ENCODE assay signal across 9 cellular contexts in the genomic region with DNA sequence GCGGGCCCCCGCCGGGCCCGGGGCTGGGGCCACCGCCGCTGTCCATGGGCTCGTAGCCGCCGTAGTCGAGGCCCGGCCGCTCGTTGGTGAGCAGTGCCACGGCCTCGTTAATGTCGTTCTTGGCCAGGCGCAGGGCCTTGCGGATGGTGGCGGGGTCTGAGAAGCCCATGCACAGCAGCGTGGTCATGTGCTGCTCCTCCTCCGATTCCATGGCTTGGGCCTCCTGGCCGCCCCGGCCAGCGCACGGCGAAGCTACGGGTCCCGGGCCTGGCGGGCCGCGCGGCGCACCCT. TPM values are rescaled to one million over a fixed set of nuclear protein-coding genes. Genes with fewer than 3 reads are reported as not detected.
DNase-seq lines count a peak whose midpoint lies in the region; ATAC-seq, FAIRE-seq and TF ChIP-seq lines count a peak whose summit lies in the region.
"Had no signal": no experiment of that assay in that cellular context is flagged by ENCODE, and none has a peak within 500 bp of the region (broad histone marks: within the 10 kb centered on the region; RNA-seq: fewer than 3 reads in every experiment).

No MANE protein-coding gene starts in this region.

- H3K79me2 ChIP-seq in astrocyte (ENCODE audit: insufficient read depth, low read length) = peaks cover 58% of the 10 kb centered on the region

- DNase-seq in NCI-H748 (lab: John Stamatoyannopoulos, UW; ENCODE audit: unreplicated experiment) = peak; percentile 69
- no peak for DNase-seq in NCI-H748 treated with DMSO at 0.1 percent for 48 hours (lab: John Stamatoyannopoulos, UW)
- DNase-seq in HAP-1 (ENCODE audit: low spot score in 2 of 2) = peak in 1 of 2 experiments; percentile 54
- DNase-seq in MG63 = peak; percentile 33
- DNase-seq in astrocyte (ENCODE audit: low read depth) = peak; percentile 46
- peak; percentile 67 for DNase-seq in sciatic nerve (ENCODE audit: low spot score)
- DNase-seq in globus pallidus (ENCODE audit: low spot score) = no peak

- peaks cover 29% of the 10 kb centered on the region for H3K4me1 ChIP-seq in HAP-1
- H3K4me1 ChIP-seq in astrocyte (ENCODE audit: insufficient read depth, low read length) = peaks cover 11% of the 10 kb centered on the region

- in situ Hi-C loops in HAP-1 (cut with MboI; ENCODE audit: low sequenced_read_pairs) = no loop called here

- no peak overlapping the region for H3K27ac Mint-ChIP-seq in astrocyte (ENCODE audit: unreplicated experiment)

- no peak for ATAC-seq in sciatic nerve

- no peaks in the 10 kb centered on the region for H3K27me3 Mint-ChIP-seq in astrocyte (ENCODE audit: low read depth, unreplicated experiment)

- peak overlapping the region; percentile 77 for H3K27ac ChIP-seq in astrocyte (ENCODE audit: low read depth, low read length)

- H3K36me3 ChIP-seq in HAP-1 (replicated peaks) (no peaks in the 10 kb centered on the region), MG63 (no peaks in the 10 kb centered on the region; the same call in 1 of the 2 replicates), astrocyte (ENCODE audit: insufficient read depth, low read length) (no peaks in the 10 kb centered on the region)

- H3K9me3 ChIP-seq in HAP-1 (no peaks in the 10 kb centered on the region), MG63 (no peaks in the 10 kb centered on the region), astrocyte (ENCODE audit: insufficient read depth, low read depth, low read length) (no peaks in the 10 kb centered on the region)

- no peaks in the 10 kb centered on the region for H3K9me3 Mint-ChIP-seq in astrocyte (ENCODE audit: unreplicated experiment)

- intact Hi-C loops in sciatic nerve (cut with DNase I) = no loop called here

- H3K27me3 ChIP-seq in HAP-1 (ENCODE audit: low read depth) (no peaks in the 10 kb centered on the region), MG63 (no peaks in the 10 kb centered on the region), astrocyte (ENCODE audit: insufficient read depth, low read length) (no peaks in the 10 kb centered on the region)

- no peak for TF ChIP-seq CTCF in astrocyte (IDR thresholded peaks at IDR 0.05; ENCODE audit: insufficient read depth, low read depth, low read length)

- H3K9ac ChIP-seq in astrocyte (ENCODE audit: low read length) = peak overlapping the region; percentile 93

- peak overlapping the region; percentile 83 for H2AFZ ChIP-seq in astrocyte (ENCODE audit: low read depth, low read length)

- FAIRE-seq in astrocyte (lab: Jason Lieb, UNC) = no peak
- FAIRE-seq: G401.6 had no signal

- H3K4me2 ChIP-seq in astrocyte (ENCODE audit: low read length) = peak overlapping the region; percentile 99

- H3K4me1 Mint-ChIP-seq in astrocyte (ENCODE audit: low read depth, unreplicated experiment) = peaks cover 40% of the 10 kb centered on the region

- H3K4me3 Mint-ChIP-seq in astrocyte (ENCODE audit: unreplicated experiment) = peak overlapping the region; percentile 73

- H3K4me3 ChIP-seq in HAP-1 (peak overlapping the region; percentile 67), MG63 (peak overlapping the region; percentile 86), astrocyte (ENCODE audit: insufficient read depth, low read depth, low read length) (peak overlapping the region; percentile 80), iPS-11a (ENCODE audit: low read depth, low read length) (peak overlapping the region; percentile 79)

- peaks cover 39% of the 10 kb centered on the region for H4K20me1 ChIP-seq in astrocyte (ENCODE audit: insufficient read depth, low read length)

- no peaks in the 10 kb centered on the region for H3K36me3 Mint-ChIP-seq in astrocyte (ENCODE audit: low read depth, unreplicated experiment)

RNA-seq across cellular contexts. Expression of a gene that starts 0.3 kb away (rescaled TPM):
- total RNA-seq in MG63 (2014; rRNA removed; shearing (Covaris generic); ENCODE audit: low replicate concordance) = 9.9 and 12.3 TPM in 2 replicates
- total RNA-seq in astrocyte (22.9 and 30.8 TPM in 2 replicates), sciatic nerve (57.6 TPM)

Comparison
In these comparisons a context has a peak if more than half of its experiments do, and no peak if none do; other contexts are left out.
1. DNase-seq: peak in NCI-H748 (single experiment), MG63 (single experiment), astrocyte (single experiment) and sciatic nerve (single experiment); none in NCI-H748 treated with DMSO at 0.1 percent for 48 hours (single experiment) and globus pallidus (single experiment).
2. Peak in every context shown above with its lines, with median percentiles within 50 percentile points of each other: H3K4me3 ChIP-seq.